26 cellular contexts compared by ENCODE assay signal in genomic region chr20:63243604-63244247, GRCh38. TPM values are rescaled to one million over a fixed set of nuclear protein-coding genes. Genes with fewer than 3 reads are reported as not detected.
"Had no signal": no experiment of that assay in that cellular context is flagged by ENCODE, and none has a peak within 500 bp of the region (broad histone marks: within the 10 kb centered on the region; RNA-seq: fewer than 3 reads in every experiment).

No MANE protein-coding gene starts in this region.

- H3K4me1 ChIP-seq: gastrocnemius medialis, left ventricle myocardium inferior, lower lobe of right lung, parathyroid adenoma, psoas muscle, upper lobe of right lung had no signal

- H3K79me2 ChIP-seq: parathyroid adenoma had no signal

- H2AFZ ChIP-seq: parathyroid adenoma had no signal

- H3K36me3 ChIP-seq: esophagus muscularis mucosa, gastrocnemius medialis, left ventricle myocardium inferior, lower lobe of right lung, spleen, tibial artery, upper lobe of right lung had no signal

- ATAC-seq: effector memory CD8-positive, alpha-beta T cell; gastrocnemius medialis; left cardiac atrium; lower lobe of right lung; naive thymus-derived CD4-positive, alpha-beta T cell; psoas muscle; sciatic nerve; stimulated activated memory B cell treated with anti-CD40 and anti-IgM and Interleukin-4, amounts not matched to agents 10 μg/mL and 1 μg/mL and 100 μg/mL, for 72 hours; upper lobe of right lung had no signal

- H3K9me3 ChIP-seq: esophagus muscularis mucosa, gastrocnemius medialis, left ventricle myocardium inferior, lower lobe of right lung, psoas muscle, spleen, tibial artery, upper lobe of right lung had no signal

- H3K9ac ChIP-seq: parathyroid adenoma had no signal

- DNase-seq: cerebellar nuclear complex; effector memory CD8-positive, alpha-beta T cell; gastrocnemius medialis; kidney; left cardiac atrium; left ventricle myocardium inferior; lower lobe of right lung; naive thymus-derived CD4-positive, alpha-beta T cell; nephron progenitor cell; nucleus accumbens; psoas muscle; retina; spleen; stimulated activated CD4-positive, alpha-beta T cell treated with anti-CD3 and anti-CD28 coated beads, Interleukin-15, amount 100 ng/mL, for 24 hours; stimulated activated CD4-positive, alpha-beta T cell treated with anti-CD3 and anti-CD28 coated beads, Interleukin-1b, Interleukin-23, amount 100 ng/mL, for 48 hours; stimulated activated CD4-positive, alpha-beta T cell treated with anti-CD3 and anti-CD28 coated beads, Interleukin-4, amount 100 ng/mL, for 24 hours; tibial artery; upper lobe of right lung had no signal

- H3K27ac ChIP-seq: epithelial cell of prostate, esophagus muscularis mucosa, gastrocnemius medialis, left ventricle myocardium inferior, lower lobe of right lung, parathyroid adenoma, psoas muscle, spleen, tibial artery, upper lobe of right lung had no signal

- H3K4me3 ChIP-seq: esophagus muscularis mucosa, gastrocnemius medialis, left ventricle myocardium inferior, lower lobe of right lung, psoas muscle, spleen, tibial artery, upper lobe of right lung had no signal

RNA-seq across cellular contexts. Expression of gene BIRC7, which starts 8.0 kb away (rescaled TPM):
- total RNA-seq: esophagus muscularis mucosa; fibroblast of villous mesenchyme; gastrocnemius medialis; naive thymus-derived CD4-positive, alpha-beta T cell; psoas muscle; skeletal muscle tissue; temporal lobe had no signal
- polyA plus RNA-seq: naive thymus-derived CD4-positive, alpha-beta T cell had no signal

RNA-seq across cellular contexts. Expression of gene NKAIN4, which starts 10.5 kb away (rescaled TPM):
- total RNA-seq: fibroblast of villous mesenchyme; gastrocnemius medialis; left cardiac atrium; left ventricle myocardium inferior; lower lobe of right lung; naive thymus-derived CD4-positive, alpha-beta T cell; psoas muscle; spleen; upper lobe of right lung had no signal
- polyA plus RNA-seq: naive thymus-derived CD4-positive, alpha-beta T cell; psoas muscle had no signal

RNA-seq across cellular contexts. Expression of gene COL20A1, which starts 49.3 kb away (rescaled TPM):
- total RNA-seq: kidney, left cardiac atrium, left ventricle myocardium inferior, lower lobe of right lung, psoas muscle, upper lobe of right lung had no signal
- polyA plus RNA-seq: naive thymus-derived CD4-positive, alpha-beta T cell had no signal
